Comparison of ENCODE assay signal across 30 cellular contexts in the genomic region with DNA sequence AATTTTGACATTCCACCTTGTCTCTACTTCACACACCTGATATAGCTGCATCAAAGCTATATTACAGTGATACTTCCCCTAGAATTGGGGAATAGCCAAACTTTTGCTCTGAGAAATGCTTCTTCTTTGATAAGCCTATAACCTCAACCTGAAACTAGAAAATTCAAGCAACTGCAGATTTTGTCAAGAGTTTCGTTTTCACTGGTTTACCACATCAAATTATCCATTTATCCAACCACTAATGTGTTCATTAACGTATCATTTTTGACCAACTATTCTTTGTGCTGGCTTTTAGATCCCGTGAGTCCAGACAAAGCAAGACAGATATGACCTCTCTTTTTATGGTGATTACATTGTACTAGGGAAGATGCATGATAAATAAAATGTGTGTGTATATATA.
A peak's percentile ranks its signal among the peaks of the same experiment; 100 is the strongest.
DNase-seq lines count a peak whose midpoint lies in the region; ATAC-seq and TF ChIP-seq lines count a peak whose summit lies in the region.
"Had no signal": no experiment of that assay in that cellular context is flagged by ENCODE, and none has a peak within 500 bp of the region (broad histone marks: within the 10 kb centered on the region; RNA-seq: fewer than 3 reads in every experiment).

No MANE protein-coding gene starts in this region.

- TF ChIP-seq CTCF in MM.1S (IDR thresholded peaks at IDR 0.05; ENCODE audit: low read length) = no peak

- H3K27me3 ChIP-seq in MM.1S (replicated peaks; ENCODE audit: insufficient read depth, low read length) = no peaks in the 10 kb centered on the region
- H3K27me3 ChIP-seq: BE2C, foreskin keratinocyte, ovary had no signal

- H3K4me1 ChIP-seq in MM.1S (ENCODE audit: low read length) = peaks cover 3% of the 10 kb centered on the region; the same call in 1 of the 2 replicates
- H3K4me1 ChIP-seq: BE2C, foreskin keratinocyte, lower lobe of right lung had no signal

- H3K9me2 ChIP-seq in MM.1S (replicated peaks; ENCODE audit: insufficient read depth, low read length) = no peaks in the 10 kb centered on the region

- H3K4me3 ChIP-seq in MM.1S (ENCODE audit: low read length) = no peak overlapping the region
- H3K4me3 ChIP-seq: GM23248, lower lobe of right lung, mucosa of descending colon, ovary had no signal

- ATAC-seq in GM18508 (IDR thresholded peaks at IDR 0.05; ENCODE audit: insufficient read depth, unreplicated experiment) (peak; percentile 57), GM19463 (IDR thresholded peaks at IDR 0.05; ENCODE audit: unreplicated experiment) (peak; percentile 66), HG02852 (IDR thresholded peaks at IDR 0.05; ENCODE audit: unreplicated experiment) (peak; percentile 67), GM21390 (IDR thresholded peaks at IDR 0.05; ENCODE audit: unreplicated experiment) (no peak)
- ATAC-seq: activated naive CD8-positive, alpha-beta T cell treated with anti-CD3 and anti-CD28 coated beads, Interleukin-2, amount 50 U/mL, for 24 hours; esophagus mucosa; foreskin keratinocyte; lower lobe of right lung; mucosa of descending colon; SK-N-SH treated with all-trans-retinoic acid at 6 μM for 48 hours; stimulated activated naive CD8-positive, alpha-beta T cell treated with anti-CD3 and anti-CD28 coated beads, Interleukin-15, Interleukin-2, amounts not matched to agents 100 U/mL and 50 U/mL, for 24 hours; T-helper 17 cell had no signal

- no peaks in the 10 kb centered on the region for H3K36me3 ChIP-seq in MM.1S (replicated peaks; ENCODE audit: insufficient read depth, low read length)
- H3K36me3 ChIP-seq: BE2C, lower lobe of right lung, ovary had no signal

- H3F3A ChIP-seq in MM.1S (ENCODE audit: insufficient read depth, low read length) = no peaks in the 10 kb centered on the region

- DNase-seq in MM.1S (peak; percentile 48), NCI-H748 (lab: John Stamatoyannopoulos, UW; ENCODE audit: unreplicated experiment) (no peak), NOMO-1 treated with DMSO at 0.1 percent for 48 hours (lab: John Stamatoyannopoulos, UW; ENCODE audit: unreplicated experiment) (no peak)
- DNase-seq: activated CD4-positive, alpha-beta T cell treated with anti-CD3 and anti-CD28 coated beads for 48 hours; activated CD8-positive, alpha-beta memory T cell treated with anti-CD3 and anti-CD28 coated beads for 24 hours; activated naive CD8-positive, alpha-beta T cell treated with anti-CD3 and anti-CD28 coated beads, Interleukin-2, amount 50 U/mL, for 24 hours; activated T-cell treated with anti-CD3 and anti-CD28 coated beads, Interleukin-2, amount 50 U/mL, for 1 hour; BE2C; endodermal cell; foreskin keratinocyte; GM23248; Kasumi-1; lower lobe of right lung; mucosa of descending colon; MV-4-11; NCI-H1436 treated with DMSO at 0.1 percent for 48 hours; NCI-H446; NCI-H82; nephron progenitor cell; OCI-M1; ovary; stimulated activated naive CD8-positive, alpha-beta T cell treated with anti-CD3 and anti-CD28 coated beads, Interleukin-15, Interleukin-2, amounts not matched to agents 100 U/mL and 50 U/mL, for 24 hours; T-helper 17 cell had no signal

- H2AFZ ChIP-seq in MM.1S (ENCODE audit: low read length) = no peak overlapping the region
- H2AFZ ChIP-seq: GM23248 had no signal

- H3K9ac ChIP-seq in MM.1S (ENCODE audit: low read length) = no peak overlapping the region
- H3K9ac ChIP-seq: GM23248 had no signal

- H3K4me2 ChIP-seq in MM.1S (ENCODE audit: low read depth, low read length) = no peak overlapping the region

- H4K20me1 ChIP-seq in MM.1S (ENCODE audit: insufficient read depth, low read length) = no peaks in the 10 kb centered on the region

- H3K9me3 ChIP-seq in MM.1S (replicated peaks; ENCODE audit: insufficient read depth, low read length) = no peaks in the 10 kb centered on the region
- H3K9me3 ChIP-seq: BE2C, lower lobe of right lung, mucosa of descending colon, ovary had no signal

- no peak overlapping the region for H3K27ac ChIP-seq in MM.1S (ENCODE audit: low read length)
- H3K27ac ChIP-seq: foreskin keratinocyte, GM23248, HL-60, lower lobe of right lung, ovary had no signal

- H3K79me2 ChIP-seq in MM.1S (ENCODE audit: low read length) = no peaks in the 10 kb centered on the region
